ENCODE assay signal across 8 cellular contexts in the genomic region with DNA sequence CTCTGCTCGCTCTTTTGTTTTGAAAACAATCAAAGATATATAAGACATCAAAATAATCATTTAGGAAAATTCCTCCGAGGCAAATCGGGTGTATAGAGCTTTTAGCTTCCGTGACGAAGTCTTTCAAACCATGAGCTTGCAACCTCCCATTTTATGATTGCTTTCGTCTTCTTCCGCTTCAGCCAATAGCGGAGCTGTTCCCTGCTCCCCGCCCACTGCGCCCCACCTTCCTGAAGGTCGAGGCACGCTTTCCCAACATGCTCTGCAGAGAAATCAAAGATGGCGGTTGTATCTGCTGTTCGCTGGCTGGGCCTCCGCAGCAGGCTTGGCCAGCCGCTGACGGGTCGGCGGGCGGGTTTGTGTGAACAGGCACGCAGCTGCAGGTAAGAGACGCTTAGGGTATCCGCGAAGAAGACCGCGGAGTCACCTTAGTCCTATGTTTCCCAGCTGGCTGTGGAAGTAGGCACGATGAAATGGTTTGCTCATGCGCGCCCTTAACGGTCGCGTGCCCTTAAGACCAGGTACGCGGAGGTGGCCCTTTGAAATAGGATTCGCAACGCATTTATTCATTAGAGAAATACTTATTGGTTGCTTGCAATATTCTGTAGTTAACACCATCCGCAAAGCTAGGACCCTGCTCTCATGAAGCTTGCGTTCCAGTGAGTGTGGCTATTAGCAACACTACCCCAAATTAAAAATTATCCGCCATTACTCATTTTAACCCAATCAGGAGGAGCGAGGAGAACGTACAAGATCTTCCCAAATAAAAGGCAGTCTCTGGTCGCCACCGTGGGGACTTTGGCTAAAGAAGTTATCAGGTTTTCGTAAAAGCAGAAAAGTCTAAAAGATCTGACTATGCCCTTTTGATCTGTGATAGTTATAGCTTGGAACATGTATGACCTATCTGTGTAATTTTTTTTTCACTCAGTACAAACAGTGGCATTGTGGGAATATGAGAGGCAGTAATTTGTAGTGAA. TPM values are rescaled to one million over a fixed set of nuclear protein-coding genes. Genes with fewer than 3 reads are reported as not detected.
DNase-seq lines count a peak whose midpoint lies in the region; ATAC-seq and TF ChIP-seq lines count a peak whose summit lies in the region.

TSS of gene PTCD3 (plus strand) at position 267 of the 977 bp plus-strand sequence. CDS start at position 280, 13 bp downstream.

- no peaks in the 10 kb centered on the region for H3K27me3 ChIP-seq in PC-9 (ENCODE audit: insufficient read depth, low read depth)

- no TSS peak for BruUV-seq in PC-9 (replicated peaks; lab: Mats Ljungman, UMichigan)

- H3K4me2 ChIP-seq in PC-9 = peak within 1 kb of the TSS; percentile 92

- H3K9me3 ChIP-seq in PC-9 (ENCODE audit: insufficient read depth, low read depth) = no peaks in the 10 kb centered on the region

- peaks cover 7% of the 10 kb centered on the region; the same call in 1 of the 2 replicates for H3F3A ChIP-seq in PC-9 (ENCODE audit: insufficient read depth, low read depth)

- peaks cover 13% of the 10 kb centered on the region for H3K36me3 ChIP-seq in PC-9 (ENCODE audit: low read depth)

- peak within 1 kb of the TSS; percentile 96 for H2AFZ ChIP-seq in PC-9

- intact Hi-C loops in PC-9 (cut with micrococcal nuclease; ENCODE audit: unreplicated experiment) = no loop called here

- peaks cover 31% of the 10 kb centered on the region; the same call in 1 of the 2 replicates for H4K20me1 ChIP-seq in PC-9 (ENCODE audit: insufficient read depth)

- H3K79me2 ChIP-seq in PC-9 (ENCODE audit: low read depth) = peaks cover 69% of the 10 kb centered on the region

- peak; percentile 84 for ATAC-seq in GM21576 (IDR thresholded peaks at IDR 0.05; ENCODE audit: unreplicated experiment)

- H3K4me1 ChIP-seq in PC-9 (replicated peaks; ENCODE audit: insufficient read depth) = peaks cover 27% of the 10 kb centered on the region

- H3K4me3 ChIP-seq in Jurkat, Clone E6-1 (ENCODE audit: low read length) = peak within 1 kb of the TSS; percentile 73
- H3K4me3 ChIP-seq in PC-9 (peak within 1 kb of the TSS; percentile 94), epithelial cell of proximal tubule (ENCODE audit: low read depth, low read length) (peak within 1 kb of the TSS; percentile 76)

- H3K9me2 ChIP-seq in PC-9 (ENCODE audit: insufficient read depth) = no peaks in the 10 kb centered on the region

- POLR2A ChIA-PET in PC-9 (lab: Charles Lee; ENCODE audit: unreplicated experiment) = interaction anchor here (0.5 to 0.6 kb wide), 6 partner anchors 11 to 945 kb away, joined by 3 to 6 read pairs (median 4); partner anchors contain the start of gene KDM3A

- H3K27ac ChIP-seq in PC-9 = peak within 1 kb of the TSS; percentile 58

- CTCF ChIA-PET in PC-9 (lab: Charles Lee) = interaction anchor here (0.5 to 1.7 kb wide), 3 partner anchors 181 to 364 kb away, joined by 3 to 19 read pairs (median 5); no protein-coding TSS in a partner anchor

- no peak for TF ChIP-seq CTCF in PC-9 (conservative IDR thresholded peaks at IDR 0.05)
- no peak for TF ChIP-seq CTCF in epithelial cell of proximal tubule (conservative IDR thresholded peaks at IDR 0.05; ENCODE audit: low read depth, low read length)

- DNase-seq in DMS153 (lab: John Stamatoyannopoulos, UW) = peak; percentile 91
- peak; percentile 93 for DNase-seq in Jurkat, Clone E6-1 (ENCODE audit: low read depth, low spot score)
- DNase-seq in PC-9 = peak; percentile 88 to 91
- peak; percentile 88 for DNase-seq in activated T-cell treated with anti-CD3 and anti-CD28 coated beads, Interleukin-2, amount 50 U/mL, for 1 hour
- DNase-seq in epithelial cell of proximal tubule (ENCODE audit: low read depth) = peak; percentile 92
- DNase-seq in mucosa of gallbladder (ENCODE audit: low spot score) = peak; percentile 95
- DNase-seq in stimulated activated CD8-positive, alpha-beta memory T cell treated with anti-CD3 and anti-CD28 coated beads, Interleukin-4, amount 100 ng/mL, for 48 hours = peak; percentile 95

RNA-seq across cellular contexts. Expression of gene PTCD3, which starts in this region (rescaled TPM):
- 141 TPM for polyA plus RNA-seq in Jurkat, Clone E6-1 (2012; ENCODE audit: insufficient read depth, insufficient read length)
- 64.5 and 82.7 TPM in 2 replicates for total RNA-seq in PC-9 (2021)
- total RNA-seq in epithelial cell of proximal tubule = 47.8 and 53.2 TPM in 2 replicates
- total RNA-seq in mucosa of gallbladder = 64.0 TPM

Comparison
In these comparisons a context has a peak if more than half of its experiments do, and no peak if none do; other contexts are left out.
1. Peak in every context shown above with its lines: DNase-seq, ATAC-seq, H3K4me3 ChIP-seq and H3K27ac ChIP-seq.